ENCODE assay signal across 1 cellular context in the genomic region with DNA sequence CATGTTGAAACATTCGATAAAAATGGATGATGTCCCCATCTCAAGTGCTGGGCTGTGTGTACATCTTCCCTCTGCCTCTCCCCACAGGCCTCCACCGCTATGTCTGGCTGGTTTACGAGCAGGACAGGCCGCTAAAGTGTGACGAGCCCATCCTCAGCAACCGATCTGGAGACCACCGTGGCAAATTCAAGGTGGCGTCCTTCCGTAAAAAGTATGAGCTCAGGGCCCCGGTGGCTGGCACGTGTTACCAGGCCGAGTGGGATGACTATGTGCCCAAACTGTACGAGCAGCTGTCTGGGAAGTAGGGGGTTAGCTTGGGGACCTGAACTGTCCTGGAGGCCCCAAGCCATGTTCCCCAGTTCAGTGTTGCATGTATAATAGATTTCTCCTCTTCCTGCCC.
TF ChIP-seq lines count a peak whose summit lies in the region.

No MANE protein-coding gene starts in this region.

TF ChIP-seq in HepG2, 621 proteins besides CTCF, POLR2A, EP300 and RAD21:
- TF ChIP-seq RCOR2 (CRISPR knock-in tag; IDR thresholded peaks at IDR 0.05) (no peak), CREM (IDR thresholded peaks at IDR 0.05) (no peak), CREM (CRISPR knock-in tag; IDR thresholded peaks at IDR 0.05) (no peak), ZNF383 (CRISPR knock-in tag; IDR thresholded peaks at IDR 0.05; ENCODE audit: borderline replicate concordance) (no peak), AGO2 (optimal IDR thresholded peaks at IDR 0.05; ENCODE audit: low read depth, low read length) (peak; percentile 40), NKX3-1 (CRISPR knock-in tag; IDR thresholded peaks at IDR 0.05) (no peak), TOE1 (CRISPR knock-in tag; IDR thresholded peaks at IDR 0.05) (no peak), IRX3 (CRISPR knock-in tag; IDR thresholded peaks at IDR 0.05; ENCODE audit: borderline replicate concordance, low read depth) (no peak), ZNF451 (CRISPR knock-in tag; IDR thresholded peaks at IDR 0.05) (no peak), RBFOX2 (IDR thresholded peaks at IDR 0.05; ENCODE audit: low read depth, low read length) (peak; percentile 51; the same call in 1 of the 2 replicates), MTF2 (CRISPR knock-in tag; IDR thresholded peaks at IDR 0.05; ENCODE audit: borderline replicate concordance) (no peak), REPIN1 (CRISPR knock-in tag; IDR thresholded peaks at IDR 0.05; ENCODE audit: borderline replicate concordance, low read depth) (no peak), POLR2G (IDR thresholded peaks at IDR 0.05; ENCODE audit: low read depth, low read length) (peak; percentile 18; the same call in 1 of the 2 replicates), ZNF329 (CRISPR knock-in tag; IDR thresholded peaks at IDR 0.05; ENCODE audit: low read depth) (no peak), ONECUT2 (CRISPR knock-in tag; IDR thresholded peaks at IDR 0.05) (no peak), ZMYM4 (CRISPR knock-in tag; IDR thresholded peaks at IDR 0.05) (no peak), ZSCAN30 (CRISPR knock-in tag; IDR thresholded peaks at IDR 0.05) (no peak), RBAK (CRISPR knock-in tag; IDR thresholded peaks at IDR 0.05) (no peak)
- TF ChIP-seq, protein P1, sequence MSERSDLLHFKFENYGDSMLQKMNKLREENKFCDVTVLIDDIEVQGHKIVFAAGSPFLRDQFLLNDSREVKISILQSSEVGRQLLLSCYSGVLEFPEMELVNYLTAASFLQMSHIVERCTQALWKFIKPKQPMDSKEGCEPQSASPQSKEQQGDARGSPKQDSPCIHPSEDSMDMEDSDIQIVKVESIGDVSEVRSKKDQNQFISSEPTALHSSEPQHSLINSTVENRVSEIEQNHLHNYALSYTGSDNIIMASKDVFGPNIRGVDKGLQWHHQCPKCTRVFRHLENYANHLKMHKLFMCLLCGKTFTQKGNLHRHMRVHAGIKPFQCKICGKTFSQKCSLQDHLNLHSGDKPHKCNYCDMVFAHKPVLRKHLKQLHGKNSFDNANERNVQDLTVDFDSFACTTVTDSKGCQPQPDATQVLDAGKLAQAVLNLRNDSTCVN (CRISPR knock-in tag; IDR thresholded peaks at IDR 0.05; ENCODE audit: borderline replicate concordance), result no peak
- TF ChIP-seq, protein P2, sequence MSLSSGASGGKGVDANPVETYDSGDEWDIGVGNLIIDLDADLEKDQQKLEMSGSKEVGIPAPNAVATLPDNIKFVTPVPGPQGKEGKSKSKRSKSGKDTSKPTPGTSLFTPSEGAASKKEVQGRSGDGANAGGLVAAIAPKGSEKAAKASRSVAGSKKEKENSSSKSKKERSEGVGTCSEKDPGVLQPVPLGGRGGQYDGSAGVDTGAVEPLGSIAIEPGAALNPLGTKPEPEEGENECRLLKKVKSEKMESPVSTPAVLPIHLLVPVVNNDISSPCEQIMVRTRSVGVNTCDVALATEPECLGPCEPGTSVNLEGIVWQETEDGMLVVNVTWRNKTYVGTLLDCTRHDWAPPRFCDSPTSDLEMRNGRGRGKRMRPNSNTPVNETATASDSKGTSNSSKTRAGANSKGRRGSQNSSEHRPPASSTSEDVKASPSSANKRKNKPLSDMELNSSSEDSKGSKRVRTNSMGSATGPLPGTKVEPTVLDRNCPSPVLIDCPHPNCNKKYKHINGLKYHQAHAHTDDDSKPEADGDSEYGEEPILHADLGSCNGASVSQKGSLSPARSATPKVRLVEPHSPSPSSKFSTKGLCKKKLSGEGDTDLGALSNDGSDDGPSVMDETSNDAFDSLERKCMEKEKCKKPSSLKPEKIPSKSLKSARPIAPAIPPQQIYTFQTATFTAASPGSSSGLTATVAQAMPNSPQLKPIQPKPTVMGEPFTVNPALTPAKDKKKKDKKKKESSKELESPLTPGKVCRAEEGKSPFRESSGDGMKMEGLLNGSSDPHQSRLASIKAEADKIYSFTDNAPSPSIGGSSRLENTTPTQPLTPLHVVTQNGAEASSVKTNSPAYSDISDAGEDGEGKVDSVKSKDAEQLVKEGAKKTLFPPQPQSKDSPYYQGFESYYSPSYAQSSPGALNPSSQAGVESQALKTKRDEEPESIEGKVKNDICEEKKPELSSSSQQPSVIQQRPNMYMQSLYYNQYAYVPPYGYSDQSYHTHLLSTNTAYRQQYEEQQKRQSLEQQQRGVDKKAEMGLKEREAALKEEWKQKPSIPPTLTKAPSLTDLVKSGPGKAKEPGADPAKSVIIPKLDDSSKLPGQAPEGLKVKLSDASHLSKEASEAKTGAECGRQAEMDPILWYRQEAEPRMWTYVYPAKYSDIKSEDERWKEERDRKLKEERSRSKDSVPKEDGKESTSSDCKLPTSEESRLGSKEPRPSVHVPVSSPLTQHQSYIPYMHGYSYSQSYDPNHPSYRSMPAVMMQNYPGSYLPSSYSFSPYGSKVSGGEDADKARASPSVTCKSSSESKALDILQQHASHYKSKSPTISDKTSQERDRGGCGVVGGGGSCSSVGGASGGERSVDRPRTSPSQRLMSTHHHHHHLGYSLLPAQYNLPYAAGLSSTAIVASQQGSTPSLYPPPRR (CRISPR knock-in tag; IDR thresholded peaks at IDR 0.05; ENCODE audit: borderline replicate concordance), result no peak
- TF ChIP-seq, protein P3, sequence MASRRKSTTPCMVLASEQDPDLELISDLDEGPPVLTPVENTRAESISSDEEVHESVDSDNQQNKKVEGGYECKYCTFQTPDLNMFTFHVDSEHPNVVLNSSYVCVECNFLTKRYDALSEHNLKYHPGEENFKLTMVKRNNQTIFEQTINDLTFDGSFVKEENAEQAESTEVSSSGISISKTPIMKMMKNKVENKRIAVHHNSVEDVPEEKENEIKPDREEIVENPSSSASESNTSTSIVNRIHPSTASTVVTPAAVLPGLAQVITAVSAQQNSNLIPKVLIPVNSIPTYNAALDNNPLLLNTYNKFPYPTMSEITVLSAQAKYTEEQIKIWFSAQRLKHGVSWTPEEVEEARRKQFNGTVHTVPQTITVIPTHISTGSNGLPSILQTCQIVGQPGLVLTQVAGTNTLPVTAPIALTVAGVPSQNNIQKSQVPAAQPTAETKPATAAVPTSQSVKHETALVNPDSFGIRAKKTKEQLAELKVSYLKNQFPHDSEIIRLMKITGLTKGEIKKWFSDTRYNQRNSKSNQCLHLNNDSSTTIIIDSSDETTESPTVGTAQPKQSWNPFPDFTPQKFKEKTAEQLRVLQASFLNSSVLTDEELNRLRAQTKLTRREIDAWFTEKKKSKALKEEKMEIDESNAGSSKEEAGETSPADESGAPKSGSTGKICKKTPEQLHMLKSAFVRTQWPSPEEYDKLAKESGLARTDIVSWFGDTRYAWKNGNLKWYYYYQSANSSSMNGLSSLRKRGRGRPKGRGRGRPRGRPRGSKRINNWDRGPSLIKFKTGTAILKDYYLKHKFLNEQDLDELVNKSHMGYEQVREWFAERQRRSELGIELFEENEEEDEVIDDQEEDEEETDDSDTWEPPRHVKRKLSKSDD (CRISPR knock-in tag; IDR thresholded peaks at IDR 0.05; ENCODE audit: low read depth), result no peak
- TF ChIP-seq, protein P4, sequence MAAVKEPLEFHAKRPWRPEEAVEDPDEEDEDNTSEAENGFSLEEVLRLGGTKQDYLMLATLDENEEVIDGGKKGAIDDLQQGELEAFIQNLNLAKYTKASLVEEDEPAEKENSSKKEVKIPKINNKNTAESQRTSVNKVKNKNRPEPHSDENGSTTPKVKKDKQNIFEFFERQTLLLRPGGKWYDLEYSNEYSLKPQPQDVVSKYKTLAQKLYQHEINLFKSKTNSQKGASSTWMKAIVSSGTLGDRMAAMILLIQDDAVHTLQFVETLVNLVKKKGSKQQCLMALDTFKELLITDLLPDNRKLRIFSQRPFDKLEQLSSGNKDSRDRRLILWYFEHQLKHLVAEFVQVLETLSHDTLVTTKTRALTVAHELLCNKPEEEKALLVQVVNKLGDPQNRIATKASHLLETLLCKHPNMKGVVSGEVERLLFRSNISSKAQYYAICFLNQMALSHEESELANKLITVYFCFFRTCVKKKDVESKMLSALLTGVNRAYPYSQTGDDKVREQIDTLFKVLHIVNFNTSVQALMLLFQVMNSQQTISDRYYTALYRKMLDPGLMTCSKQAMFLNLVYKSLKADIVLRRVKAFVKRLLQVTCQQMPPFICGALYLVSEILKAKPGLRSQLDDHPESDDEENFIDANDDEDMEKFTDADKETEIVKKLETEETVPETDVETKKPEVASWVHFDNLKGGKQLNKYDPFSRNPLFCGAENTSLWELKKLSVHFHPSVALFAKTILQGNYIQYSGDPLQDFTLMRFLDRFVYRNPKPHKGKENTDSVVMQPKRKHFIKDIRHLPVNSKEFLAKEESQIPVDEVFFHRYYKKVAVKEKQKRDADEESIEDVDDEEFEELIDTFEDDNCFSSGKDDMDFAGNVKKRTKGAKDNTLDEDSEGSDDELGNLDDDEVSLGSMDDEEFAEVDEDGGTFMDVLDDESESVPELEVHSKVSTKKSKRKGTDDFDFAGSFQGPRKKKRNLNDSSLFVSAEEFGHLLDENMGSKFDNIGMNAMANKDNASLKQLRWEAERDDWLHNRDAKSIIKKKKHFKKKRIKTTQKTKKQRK (IDR thresholded peaks at IDR 0.05; ENCODE audit: low read length), result no peak
- TF ChIP-seq, protein P5, sequence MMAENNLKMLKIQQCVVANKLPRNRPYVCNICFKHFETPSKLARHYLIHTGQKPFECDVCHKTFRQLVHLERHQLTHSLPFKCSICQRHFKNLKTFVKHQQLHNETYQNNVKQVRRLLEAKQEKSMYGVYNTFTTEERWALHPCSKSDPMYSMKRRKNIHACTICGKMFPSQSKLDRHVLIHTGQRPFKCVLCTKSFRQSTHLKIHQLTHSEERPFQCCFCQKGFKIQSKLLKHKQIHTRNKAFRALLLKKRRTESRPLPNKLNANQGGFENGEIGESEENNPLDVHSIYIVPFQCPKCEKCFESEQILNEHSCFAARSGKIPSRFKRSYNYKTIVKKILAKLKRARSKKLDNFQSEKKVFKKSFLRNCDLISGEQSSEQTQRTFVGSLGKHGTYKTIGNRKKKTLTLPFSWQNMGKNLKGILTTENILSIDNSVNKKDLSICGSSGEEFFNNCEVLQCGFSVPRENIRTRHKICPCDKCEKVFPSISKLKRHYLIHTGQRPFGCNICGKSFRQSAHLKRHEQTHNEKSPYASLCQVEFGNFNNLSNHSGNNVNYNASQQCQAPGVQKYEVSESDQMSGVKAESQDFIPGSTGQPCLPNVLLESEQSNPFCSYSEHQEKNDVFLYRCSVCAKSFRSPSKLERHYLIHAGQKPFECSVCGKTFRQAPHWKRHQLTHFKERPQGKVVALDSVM (CRISPR knock-in tag; IDR thresholded peaks at IDR 0.05), result no peak
- TF ChIP-seq, protein P6, sequence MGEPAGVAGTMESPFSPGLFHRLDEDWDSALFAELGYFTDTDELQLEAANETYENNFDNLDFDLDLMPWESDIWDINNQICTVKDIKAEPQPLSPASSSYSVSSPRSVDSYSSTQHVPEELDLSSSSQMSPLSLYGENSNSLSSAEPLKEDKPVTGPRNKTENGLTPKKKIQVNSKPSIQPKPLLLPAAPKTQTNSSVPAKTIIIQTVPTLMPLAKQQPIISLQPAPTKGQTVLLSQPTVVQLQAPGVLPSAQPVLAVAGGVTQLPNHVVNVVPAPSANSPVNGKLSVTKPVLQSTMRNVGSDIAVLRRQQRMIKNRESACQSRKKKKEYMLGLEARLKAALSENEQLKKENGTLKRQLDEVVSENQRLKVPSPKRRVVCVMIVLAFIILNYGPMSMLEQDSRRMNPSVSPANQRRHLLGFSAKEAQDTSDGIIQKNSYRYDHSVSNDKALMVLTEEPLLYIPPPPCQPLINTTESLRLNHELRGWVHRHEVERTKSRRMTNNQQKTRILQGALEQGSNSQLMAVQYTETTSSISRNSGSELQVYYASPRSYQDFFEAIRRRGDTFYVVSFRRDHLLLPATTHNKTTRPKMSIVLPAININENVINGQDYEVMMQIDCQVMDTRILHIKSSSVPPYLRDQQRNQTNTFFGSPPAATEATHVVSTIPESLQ (CRISPR knock-in tag; conservative IDR thresholded peaks at IDR 0.05), result no peak
